Comparison of ENCODE assay signal across 1 cellular context in the genomic region with DNA sequence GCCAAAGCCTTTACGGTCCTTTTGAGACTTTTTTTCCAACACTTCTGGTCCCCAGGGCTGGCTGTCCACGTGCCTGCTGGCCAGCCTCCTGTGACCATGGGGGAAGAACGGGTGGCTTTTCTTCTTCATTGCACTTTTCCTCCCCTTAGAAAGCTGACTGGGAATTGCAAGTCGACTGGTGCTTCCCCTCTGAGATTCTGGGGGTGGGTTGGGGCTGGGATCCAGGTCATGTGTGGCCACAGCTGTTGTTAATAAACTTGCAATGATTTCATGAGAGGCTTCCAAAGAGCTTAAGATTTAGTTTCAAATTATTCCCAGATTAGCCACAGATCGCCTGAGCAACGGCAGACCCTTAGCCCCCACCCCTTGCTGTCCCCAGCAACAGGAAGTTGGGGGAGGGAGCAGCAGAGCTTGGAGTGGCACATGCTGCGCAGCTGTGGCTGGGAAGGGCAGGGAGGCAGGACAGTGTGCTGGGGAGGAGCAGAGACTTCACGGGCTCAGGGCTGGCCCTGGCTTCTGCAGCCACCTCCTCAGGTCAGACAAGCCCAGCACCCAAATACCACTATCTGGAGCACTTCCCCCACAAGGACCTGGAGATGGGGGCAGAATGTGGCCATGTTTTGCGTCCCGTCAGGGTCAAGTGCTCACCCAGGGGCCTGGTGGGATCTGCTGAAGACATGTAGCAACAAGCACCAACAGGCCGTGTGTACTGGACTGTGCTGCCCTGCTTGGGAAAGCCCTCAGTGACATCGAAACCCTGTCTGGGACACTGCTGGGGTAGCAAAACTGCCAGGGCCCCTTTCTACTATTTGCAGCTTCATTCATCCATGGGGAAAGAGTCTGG.
TF ChIP-seq lines count a peak whose summit lies in the region.

No MANE protein-coding gene starts in this region.

TF ChIP-seq in IMR-90, 13 proteins besides CTCF, POLR2A, EP300 and RAD21 (continued from another document):
- TF ChIP-seq, protein P1, sequence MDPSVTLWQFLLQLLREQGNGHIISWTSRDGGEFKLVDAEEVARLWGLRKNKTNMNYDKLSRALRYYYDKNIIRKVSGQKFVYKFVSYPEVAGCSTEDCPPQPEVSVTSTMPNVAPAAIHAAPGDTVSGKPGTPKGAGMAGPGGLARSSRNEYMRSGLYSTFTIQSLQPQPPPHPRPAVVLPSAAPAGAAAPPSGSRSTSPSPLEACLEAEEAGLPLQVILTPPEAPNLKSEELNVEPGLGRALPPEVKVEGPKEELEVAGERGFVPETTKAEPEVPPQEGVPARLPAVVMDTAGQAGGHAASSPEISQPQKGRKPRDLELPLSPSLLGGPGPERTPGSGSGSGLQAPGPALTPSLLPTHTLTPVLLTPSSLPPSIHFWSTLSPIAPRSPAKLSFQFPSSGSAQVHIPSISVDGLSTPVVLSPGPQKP (IDR thresholded peaks at IDR 0.05; ENCODE audit: borderline replicate concordance, low read depth, low read length): no peak
- TF ChIP-seq BHLHE40 (IDR thresholded peaks at IDR 0.05; ENCODE audit: low read depth, low read length): peak; percentile 68
- TF ChIP-seq MAZ (IDR thresholded peaks at IDR 0.05; ENCODE audit: borderline replicate concordance, low read depth, low read length): peak; percentile 89; the same call in 1 of the 2 replicates
TF ChIP-seq in IMR-90: peak in this region for 4.
